10 cellular contexts compared by ENCODE assay signal in genomic region chr6:85670573-85670972, GRCh38. TPM values are rescaled to one million over a fixed set of nuclear protein-coding genes. Genes with fewer than 3 reads are reported as not detected.
DNase-seq lines count a peak whose midpoint lies in the region; ATAC-seq, FAIRE-seq and TF ChIP-seq lines count a peak whose summit lies in the region.
"Had no signal": no experiment of that assay in that cellular context is flagged by ENCODE, and none has a peak within 500 bp of the region (broad histone marks: within the 10 kb centered on the region; RNA-seq: fewer than 3 reads in every experiment).

No MANE protein-coding gene starts in this region.

- H3F3A ChIP-seq in MM.1S (ENCODE audit: insufficient read depth, low read length) = peaks cover 58% of the 10 kb centered on the region

- DNase-seq in DMS53 (lab: John Stamatoyannopoulos, UW) (peak; percentile 15), DMS53 treated with DMSO at 0.1 percent for 48 hours (lab: John Stamatoyannopoulos, UW; ENCODE audit: unreplicated experiment) (no peak), MM.1S (no peak), GM12878 (ENCODE audit: low read depth, low spot score) (no peak), GF-D8 (lab: John Stamatoyannopoulos, UW) (no peak), stomach (no peak), pons (ENCODE audit: low spot score) (no peak)
- DNase-seq in naive thymus-derived CD8-positive, alpha-beta T cell = no peak
- DNase-seq: NCI-H510A had no signal

- H3K4me1 ChIP-seq in MM.1S (ENCODE audit: low read length) = peaks cover 29% of the 10 kb centered on the region
- H3K4me1 ChIP-seq in GM12878 (ENCODE audit: control insufficient read depth, insufficient read depth, low read length) = peaks cover 29% of the 10 kb centered on the region
- peaks cover 8 to 47% (median 20%) of the 10 kb centered on the region in 4 donors for H3K4me1 ChIP-seq in stomach

- in situ Hi-C loops in GM12878 (cut with MboI) = loop anchor here (10.0 kb wide), 1 partner anchor 46 kb away; no protein-coding TSS in a partner anchor

- peak overlapping the region in 3 of 10 donors; percentile 39 to 72 (median 57) for H3K4me3 Mint-ChIP-seq in naive thymus-derived CD8-positive, alpha-beta T cell

- H3K9me2 ChIP-seq in MM.1S (replicated peaks; ENCODE audit: insufficient read depth, low read length) = no peaks in the 10 kb centered on the region

- H3K36me3 ChIP-seq in MM.1S (replicated peaks; ENCODE audit: insufficient read depth, low read length) = 0 out of 2 replicates have a peak, but pooled peaks cover 6% of the 10 kb centered on the region
- H3K36me3 ChIP-seq in GM12878 (ENCODE audit: control insufficient read depth in 2 of 2, insufficient read depth in 2 of 2, low read length in 1 of 2) = peaks cover 0 to 18% of the 10 kb centered on the region in 2 experiments; a peak in 3 of 4 replicates
- H3K36me3 ChIP-seq in stomach = peaks cover 0 to 16% (median 9%) of the 10 kb centered on the region in 4 donors

- H3K4me3 ChIP-seq in MM.1S (ENCODE audit: low read length) (no peak overlapping the region), GM12878 (no peak overlapping the region), stomach (no peak overlapping the region)

- TF ChIP-seq RAD21 in GM12878 (IDR thresholded peaks at IDR 0.05; ENCODE audit: insufficient read depth, low read depth, low read length) = no peak

- H2AFZ ChIP-seq in MM.1S (ENCODE audit: low read length) = no peak overlapping the region
- no peak overlapping the region for H2AFZ ChIP-seq in GM12878 (ENCODE audit: control insufficient read depth, low read depth, low read length)

- SMC1A ChIA-PET in GM12878 (lab: Charles Lee; ENCODE audit: uncharacterized antibody, unreplicated experiment) = interaction anchor here (0.9 to 2.1 kb wide), 8 partner anchors 8 to 79 kb away, joined by 3 to 16 read pairs (median 4); partner anchors contain the start of gene SNX14

- CTCF ChIA-PET in GM12878 (lab: Yijun Ruan, JAX) = interaction anchor here (1.0 to 1.8 kb wide), 7 partner anchors 8 to 315 kb away, joined by 3 to 11 read pairs (median 5); partner anchors contain the start of gene SYNCRIP

- H3K79me2 ChIP-seq in MM.1S (ENCODE audit: low read length) = peaks cover 25% of the 10 kb centered on the region
- peaks cover 26% of the 10 kb centered on the region for H3K79me2 ChIP-seq in GM12878 (ENCODE audit: control insufficient read depth, insufficient read depth, low read length)

- no peak overlapping the region for H3K9ac ChIP-seq in MM.1S (ENCODE audit: low read length)
- no peak overlapping the region for H3K9ac ChIP-seq in GM12878 (ENCODE audit: control insufficient read depth, insufficient read depth, low read length)

- POLR2A ChIA-PET in GM12878 (lab: Charles Lee) = interaction anchor here (1.0 to 4.6 kb wide), 4 partner anchors 8 to 104 kb away, joined by 3 to 43 read pairs (median 13); partner anchors contain the start of gene SYNCRIP
- POLR2A ChIA-PET in naive thymus-derived CD8-positive, alpha-beta T cell (lab: Charles Lee) = interaction anchor here (0.6 to 4.9 kb wide), 6 partner anchors 8 to 77 kb away, joined by 5 to 104 read pairs (median 10); partner anchors contain the start of genes SNX14 and SYNCRIP

- H4K20me1 ChIP-seq in MM.1S (ENCODE audit: insufficient read depth, low read length) (peaks cover 2% of the 10 kb centered on the region; the same call in 1 of the 2 replicates), GM12878 (ENCODE audit: control insufficient read depth, insufficient read depth) (no peaks in the 10 kb centered on the region)

- intact Hi-C loops in GM12878 (cut with micrococcal nuclease; ENCODE audit: unreplicated experiment) = loop anchor here (10.0 kb wide), 2 partner anchors 46 to 1484 kb away; partner anchors contain the start of gene ZNF292
- intact Hi-C loops in stomach (cut with DNase I; ENCODE audit: low total_unique reads) = no loop called here

- 67% methylated on average over 3 of the region's 3 CpGs for WGBS in GM12878 (ENCODE audit: insufficient coverage, insufficient replicate concordance, low lambda C conversion rate, missing lambda C conversion rate)
- WGBS in stomach, 5 donors = 62 to 68% (median 66%) methylated on average over 3 of the region's 3 CpGs

- H3K9me3 ChIP-seq in MM.1S (replicated peaks; ENCODE audit: insufficient read depth, low read length) = no peaks in the 10 kb centered on the region
- no peaks in the 10 kb centered on the region for H3K9me3 ChIP-seq in GM12878 (replicated peaks; ENCODE audit: control insufficient read depth, insufficient read depth, low read length)
- peaks cover 0 to 5% (median 0%) of the 10 kb centered on the region in 4 donors for H3K9me3 ChIP-seq in stomach

- H3K36me3 Mint-ChIP-seq in naive thymus-derived CD8-positive, alpha-beta T cell = peaks cover 6 to 36% (median 22%) of the 10 kb centered on the region in 3 donors

- TF ChIP-seq EP300 in GM12878 (IDR thresholded peaks at IDR 0.05; ENCODE audit: borderline replicate concordance in 1 of 2, control insufficient read depth in 1 of 2, low read depth in 2 of 2, low read length in 2 of 2) (no peak), stomach (IDR thresholded peaks at IDR 0.05) (no peak)

- TF ChIP-seq POLR2A in GM12878 (IDR thresholded peaks at IDR 0.05; ENCODE audit: low read depth, low read length) = no peak
- TF ChIP-seq POLR2A in stomach (IDR thresholded peaks at IDR 0.05) = no peak

- no peak for FAIRE-seq in GM12878 (lab: Jason Lieb, UNC)
- FAIRE-seq: A204.1 had no signal

- H3K9me3 Mint-ChIP-seq in naive thymus-derived CD8-positive, alpha-beta T cell = no peaks in the 10 kb centered on the region

- no peak for TF ChIP-seq CTCF in MM.1S (IDR thresholded peaks at IDR 0.05; ENCODE audit: low read length)
- no peak for TF ChIP-seq CTCF in GM12878 (IDR thresholded peaks at IDR 0.05 in 2 of 3, conservative IDR thresholded peaks at IDR 0.05 in 1 of 3; ENCODE audit: control insufficient read depth in 2 of 3, extremely low read depth in 1 of 3, insufficient read depth in 1 of 3, low read depth in 3 of 3, low read length in 3 of 3)
- no peak for TF ChIP-seq CTCF in stomach (IDR thresholded peaks at IDR 0.05)

- no peak for ATAC-seq in GM12878
- ATAC-seq in naive thymus-derived CD8-positive, alpha-beta T cell = no peak

- H3K27me3 ChIP-seq in MM.1S (replicated peaks; ENCODE audit: insufficient read depth, low read length) = no peaks in the 10 kb centered on the region
- H3K27me3 ChIP-seq in GM12878 (replicated peaks in 1 of 2; ENCODE audit: control insufficient read depth in 2 of 2, insufficient read depth in 2 of 2, low read length in 1 of 2) = no peaks in the 10 kb centered on the region
- H3K27me3 ChIP-seq in stomach = no peaks in the 10 kb centered on the region

- peaks cover 32 to 69% (median 64%) of the 10 kb centered on the region in 4 donors for H3K4me1 Mint-ChIP-seq in naive thymus-derived CD8-positive, alpha-beta T cell

- H3K27ac Mint-ChIP-seq in naive thymus-derived CD8-positive, alpha-beta T cell = peak overlapping the region; percentile 29 to 96 (median 77)

- peak overlapping the region; percentile 73; the same call in 1 of the 2 replicates for H3K27ac ChIP-seq in MM.1S (ENCODE audit: low read length)
- H3K27ac ChIP-seq in GM12878 (ENCODE audit: control insufficient read depth, insufficient read depth) = no peak overlapping the region; the same call in 1 of the 2 replicates
- H3K27ac ChIP-seq in stomach = peak overlapping the region in 1 of 5 donors; percentile 36

- H3K27me3 Mint-ChIP-seq in naive thymus-derived CD8-positive, alpha-beta T cell = no peaks in the 10 kb centered on the region

- BruUV-seq in GM12878 (replicated peaks; lab: Mats Ljungman, UMichigan) = no TSS peak

- peak overlapping the region; percentile 33; the same call in 1 of the 2 replicates for H3K4me2 ChIP-seq in MM.1S (ENCODE audit: low read depth, low read length)
- 0 out of 2 replicates have a peak overlapping the region, but pooled peaks have one; percentile 10 for H3K4me2 ChIP-seq in GM12878 (ENCODE audit: control insufficient read depth, insufficient read depth)

- RAD21 ChIA-PET in GM12878 (lab: Charles Lee; ENCODE audit: unreplicated experiment) = interaction anchor here (1.2 to 2.0 kb wide), 5 partner anchors 8 to 221 kb away, joined by 3 to 35 read pairs (median 18); partner anchors contain the start of genes NT5E and SYNCRIP

TF ChIP-seq in GM12878, 131 proteins besides CTCF, POLR2A, EP300 and RAD21 (continues in another document):
- no peak for TF ChIP-seq SIN3A (IDR thresholded peaks at IDR 0.05; ENCODE audit: low read depth, low read length)
- TF ChIP-seq PAX5 (IDR thresholded peaks at IDR 0.05; ENCODE audit: borderline replicate concordance, low read depth, low read length) = no peak
- TF ChIP-seq GABPA (IDR thresholded peaks at IDR 0.05; ENCODE audit: low read depth) = no peak
- no peak for TF ChIP-seq HDGF (IDR thresholded peaks at IDR 0.05)
- TF ChIP-seq WRNIP1 (IDR thresholded peaks at IDR 0.05; ENCODE audit: borderline replicate concordance, low read depth, low read length) = no peak
- no peak for TF ChIP-seq MTA2 (IDR thresholded peaks at IDR 0.05; ENCODE audit: low read depth)
- no peak for TF ChIP-seq BCL11A (IDR thresholded peaks at IDR 0.05; ENCODE audit: low read depth, low read length)
- TF ChIP-seq KAT2A (conservative IDR thresholded peaks at IDR 0.05; ENCODE audit: control insufficient read depth, low read depth, low read length) = no peak

RNA-seq across cellular contexts. Expression of gene SYNCRIP, which starts 27.9 kb away (rescaled TPM):
- total RNA-seq in GM12878 (2013; cell fraction: nucleolus; rRNA removed) = 97.6 and 100 TPM in 2 replicates
- total RNA-seq in GM12878 (2014; rRNA removed) (77.6 and 89.3 TPM in 2 replicates), GM12878 (2014; rRNA removed; fragmentation: Illumina TruSeq; extraction: Trizol) (124 and 129 TPM in 2 replicates), GM12878 (2021) (134 and 145 TPM in 2 replicates), stomach (100 to 1,000 TPM in 2 of 5 donors, 10 to 100 TPM in 3; 26.4 to 180 (median 69.6) TPM)
- polyA plus RNA-seq in GM12878 (2011; ENCODE audit: low read depth) = 42.4 TPM
- polyA plus RNA-seq in GM12878 (2011; rRNA removed) (28.4 and 46.4 TPM in 2 replicates), GM12878 (2014; fragmentation: Illumina TruSeq; extraction: Trizol) (255 and 332 TPM in 2 replicates), GM12878 (2014; fragmentation: Nextera tagmentation; extraction: Ambion mirVana) (100 to 1,000 TPM; 118 to 134 TPM), GM12878 (2014; rRNA removed) (60.6 and 64.8 TPM in 2 replicates), GM12878 (2016; fragmentation: Nextera tagmentation; extraction: Ambion mirVana) (100 to 1,000 TPM; 195 to 198 TPM), stomach (10 to 100 TPM; 26.0 to 35.9 (median 30.8) TPM)
- 11.3 and 14.0 TPM in 2 replicates for polyA plus RNA-seq in GM12878 (2011; cell fraction: cytosol; rRNA removed)
- polyA plus RNA-seq in GM12878 (2011; cell fraction: nucleus; rRNA removed) = 14.7 and 25.1 TPM in 2 replicates
- polyA plus RNA-seq in GM12878 (2012) = 70.6 and 73.1 TPM in 2 replicates
- polyA minus RNA-seq in GM12878 (2011; rRNA and poly(A)+ RNA removed) = 15.4 and 24.1 TPM in 2 replicates
- polyA minus RNA-seq in GM12878 (2011; cell fraction: cytosol; rRNA and poly(A)+ RNA removed) = 18.2 and 23.3 TPM in 2 replicates
- 20.9 and 39.7 TPM in 2 replicates for polyA minus RNA-seq in GM12878 (2011; cell fraction: nucleus; rRNA and poly(A)+ RNA removed)
- total RNA-seq in naive thymus-derived CD8-positive, alpha-beta T cell = 100 to 1,000 TPM in 1 of 2 experiments, 10 to 100 TPM in 1; 95.1 to 103 TPM
- polyA plus RNA-seq in naive thymus-derived CD8-positive, alpha-beta T cell = 10 to 100 TPM; 68.6 to 80.9 (median 70.7) TPM
